Comparison of ENCODE assay signal across 26 cellular contexts in the genomic region with DNA sequence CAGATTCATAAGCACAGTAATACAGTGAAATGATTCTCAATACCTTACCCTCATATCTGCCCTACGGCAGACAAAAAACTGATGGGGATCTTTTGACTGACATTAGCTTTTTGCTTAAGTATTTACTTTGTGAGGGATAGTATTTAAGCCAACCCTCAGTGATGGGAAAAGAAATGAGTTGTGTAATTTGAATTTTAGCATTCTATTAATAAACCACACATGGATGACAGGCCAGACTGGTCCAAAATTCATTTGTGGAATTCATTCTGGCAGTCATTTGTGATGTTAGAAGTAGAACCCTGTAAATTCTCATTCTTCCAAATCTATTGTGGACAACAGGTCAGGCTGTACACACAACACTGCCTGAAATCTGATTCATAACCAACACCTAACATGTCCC.
"Had no signal": no experiment of that assay in that cellular context is flagged by ENCODE, and none has a peak within 500 bp of the region (broad histone marks: within the 10 kb centered on the region; RNA-seq: fewer than 3 reads in every experiment).

No MANE protein-coding gene starts in this region.

- DNase-seq: activated CD4-positive, alpha-beta T cell treated with anti-CD3 and anti-CD28 coated beads for 48 hours; activated CD4-positive, alpha-beta T cell treated with anti-CD3 and anti-CD28 coated beads, Interleukin-2, amount 50 U/mL, for 4 hours; activated CD4-positive, CD25-positive, alpha-beta regulatory T cell treated with anti-CD3 and anti-CD28 coated beads, Interleukin-2, amount 50 U/mL, for 72 hours; activated CD8-positive, alpha-beta T cell treated with anti-CD3 and anti-CD28 coated beads, Interleukin-2, amount 10 ng/mL, durations not matched to agents 7 days and 5 days; activated gamma-delta T cell; activated naive CD4-positive, alpha-beta T cell treated with anti-CD3 and anti-CD28 coated beads for 36 hours; activated naive CD8-positive, alpha-beta T cell treated with anti-CD3 and anti-CD28 coated beads for 36 hours; activated T-cell treated with anti-CD3 and anti-CD28 coated beads, Interleukin-2, amount 50 U/mL, for 4 hours; brain microvascular endothelial cell; caudate nucleus; MG63; NCI-H1092 treated with DMSO at 0.1 percent for 48 hours; NCI-H1417 treated with DMSO at 0.1 percent for 48 hours; NCI-H1694 treated with DMSO at 0.1 percent for 48 hours; NCI-H2029 treated with DMSO at 0.1 percent for 48 hours; NCI-H345; NCI-H510A; NCI-H526 treated with DMSO at 0.1 percent for 48 hours; NK-92 treated with Interleukin-12 subunit alpha and Interleukin-12 subunit beta, amount 100 ng/mL, for 24 hours; SIG-M5; T-helper 17 cell; T-helper 9 cell had no signal

- H3K9ac ChIP-seq: KMS-11 had no signal

- H3K36me3 ChIP-seq: brain microvascular endothelial cell had no signal

- H3K27ac ChIP-seq: brain microvascular endothelial cell, KMS-11 had no signal

- H3K4me2 ChIP-seq: KMS-11 had no signal

- H3K27ac Mint-ChIP-seq: activated CD8-positive, alpha-beta T cell treated with anti-CD3 and anti-CD28 coated beads, Interleukin-2, amount 10 ng/mL, durations not matched to agents 7 days and 5 days; activated naive CD4-positive, alpha-beta T cell treated with anti-CD3 and anti-CD28 coated beads for 36 hours; activated naive CD8-positive, alpha-beta T cell treated with anti-CD3 and anti-CD28 coated beads for 36 hours; activated T-helper 17 cell treated with anti-CD3 and anti-CD28 coated beads, Interleukin-2, amount 50 U/mL, for 72 hours had no signal

- H3K27me3 Mint-ChIP-seq: activated naive CD8-positive, alpha-beta T cell treated with anti-CD3 and anti-CD28 coated beads for 36 hours; activated T-helper 17 cell treated with anti-CD3 and anti-CD28 coated beads, Interleukin-2, amount 50 U/mL, for 72 hours; T-helper 17 cell had no signal

- H3K4me3 ChIP-seq: MG63 had no signal

- H3K27me3 ChIP-seq: brain microvascular endothelial cell, MG63 had no signal

- FAIRE-seq: RCC 7860 had no signal

- ATAC-seq: activated CD8-positive, alpha-beta T cell treated with anti-CD3 and anti-CD28 coated beads, Interleukin-2, amount 10 ng/mL, durations not matched to agents 7 days and 5 days; activated T-cell treated with anti-CD3 and anti-CD28 coated beads, Interleukin-2, amount 50 U/mL, for 4 hours; activated T-helper 17 cell treated with anti-CD3 and anti-CD28 coated beads, Interleukin-2, amount 50 U/mL, for 72 hours; T-helper 17 cell; WTC11 had no signal

- H3K4me3 Mint-ChIP-seq: activated CD8-positive, alpha-beta T cell treated with anti-CD3 and anti-CD28 coated beads, Interleukin-2, amount 10 ng/mL, durations not matched to agents 7 days and 5 days; activated naive CD4-positive, alpha-beta T cell treated with anti-CD3 and anti-CD28 coated beads for 36 hours; activated naive CD8-positive, alpha-beta T cell treated with anti-CD3 and anti-CD28 coated beads for 36 hours; activated T-cell treated with anti-CD3 and anti-CD28 coated beads, Interleukin-2, amount 50 U/mL, for 4 hours; activated T-helper 17 cell treated with anti-CD3 and anti-CD28 coated beads, Interleukin-2, amount 50 U/mL, for 72 hours; T-helper 17 cell; WTC11 had no signal
